Comparison of ENCODE assay signal across 14 cellular contexts in the genomic region with DNA sequence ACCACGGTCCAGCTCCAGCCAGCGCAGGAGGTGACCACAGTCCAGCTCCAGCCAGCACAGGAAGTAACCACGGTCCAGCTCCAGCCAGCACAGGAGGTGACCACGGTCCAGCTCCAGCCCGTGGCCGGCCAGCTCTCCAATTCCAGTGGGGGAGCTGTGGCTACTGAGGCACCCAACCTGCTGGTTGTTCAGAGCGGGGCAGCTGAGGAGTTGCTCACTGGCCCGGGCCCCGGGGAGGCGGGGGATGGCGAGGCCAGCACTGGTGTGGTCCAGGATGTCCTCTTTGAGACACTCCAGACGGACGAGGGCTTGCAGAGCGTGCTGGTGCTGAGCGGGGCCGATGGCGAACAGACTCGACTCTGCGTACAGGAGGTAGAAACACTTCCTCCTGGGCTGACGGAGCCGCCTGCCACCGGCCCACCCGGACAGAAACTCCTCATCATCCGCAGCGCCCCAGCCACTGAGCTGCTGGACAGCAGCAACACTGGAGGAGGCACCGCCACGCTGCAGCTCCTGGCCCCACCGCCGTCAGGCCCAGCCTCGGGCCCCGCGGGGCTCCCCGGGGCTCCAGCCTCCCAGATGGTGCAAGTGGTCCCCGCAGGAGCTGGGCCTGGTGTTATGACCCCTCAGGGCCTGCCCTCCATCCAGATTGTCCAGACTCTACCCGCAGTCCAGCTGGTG. TPM values are rescaled to one million over a fixed set of nuclear protein-coding genes. Genes with fewer than 3 reads are reported as not detected.
A peak's percentile ranks its signal among the peaks of the same experiment; 100 is the strongest.
DNase-seq lines count a peak whose midpoint lies in the region; ATAC-seq and TF ChIP-seq lines count a peak whose summit lies in the region.
"Had no signal": no experiment of that assay in that cellular context is flagged by ENCODE, and none has a peak within 500 bp of the region (broad histone marks: within the 10 kb centered on the region; RNA-seq: fewer than 3 reads in every experiment).

No MANE protein-coding gene starts in this region.

- in situ Hi-C loops in Panc1 (cut with HindIII; ENCODE audit: low pct_unique_long_range_greater_than_20kb, low sequenced_read_pairs) = no loop called here

- peaks cover 27% of the 10 kb centered on the region for H3K4me1 Mint-ChIP-seq in activated T-cell treated with anti-CD3 and anti-CD28 coated beads, Interleukin-2, amount 50 U/mL, for 4 hours (ENCODE audit: low read depth)
- peaks cover 28% of the 10 kb centered on the region for H3K4me1 Mint-ChIP-seq in activated T-cell treated with anti-CD3 and anti-CD28 coated beads, Interleukin-2, amount 50 U/mL, for 72 hours (ENCODE audit: low read depth)
- H3K4me1 Mint-ChIP-seq in stimulated activated effector memory CD8-positive, alpha-beta T cell treated with anti-CD3 and anti-CD28 coated beads, Interleukin-12 subunit alpha, Interleukin-12 subunit beta, amount 100 ng/mL, for 72 hours = peaks cover 38% of the 10 kb centered on the region

- H3K27me3 Mint-ChIP-seq in activated T-cell treated with anti-CD3 and anti-CD28 coated beads, Interleukin-2, amount 50 U/mL, for 4 hours (ENCODE audit: low read depth) = no peaks in the 10 kb centered on the region
- no peaks in the 10 kb centered on the region for H3K27me3 Mint-ChIP-seq in activated T-cell treated with anti-CD3 and anti-CD28 coated beads, Interleukin-2, amount 50 U/mL, for 72 hours (ENCODE audit: low read depth)

- no peaks in the 10 kb centered on the region for H4K20me1 ChIP-seq in hepatocyte (ENCODE audit: insufficient read depth, poor library complexity, severe bottlenecking)

- no peak for DNase-seq in activated T-cell treated with anti-CD3 and anti-CD28 coated beads, Interleukin-2, amount 50 U/mL, for 4 hours
- no peak for DNase-seq in activated T-cell treated with anti-CD3 and anti-CD28 coated beads, Interleukin-2, amount 50 U/mL, for 72 hours
- DNase-seq in Panc1 (ENCODE audit: low read depth, low spot score) (no peak), hepatocyte (ENCODE audit: low spot score) (no peak), NCI-H1930 (lab: John Stamatoyannopoulos, UW) (no peak)
- DNase-seq in stimulated activated effector memory CD8-positive, alpha-beta T cell treated with anti-CD3 and anti-CD28 coated beads, Interleukin-12 subunit alpha, Interleukin-12 subunit beta, amount 100 ng/mL, for 72 hours (ENCODE audit: low spot score in 2 of 2) = no peak
- DNase-seq: ACHN; activated naive CD4-positive, alpha-beta T cell treated with anti-CD3 and anti-CD28 coated beads, Interleukin-2, amount 50 U/mL, for 16 hours; cortex of kidney; SIG-M5 had no signal

- H3K36me3 Mint-ChIP-seq in activated T-cell treated with anti-CD3 and anti-CD28 coated beads, Interleukin-2, amount 50 U/mL, for 4 hours (ENCODE audit: insufficient read depth) = peaks cover 3% of the 10 kb centered on the region
- peaks cover 0 to 1% of the 10 kb centered on the region in 2 donors for H3K36me3 Mint-ChIP-seq in activated T-cell treated with anti-CD3 and anti-CD28 coated beads, Interleukin-2, amount 50 U/mL, for 72 hours (ENCODE audit: insufficient read depth in 2 of 2)
- H3K36me3 Mint-ChIP-seq in stimulated activated effector memory CD8-positive, alpha-beta T cell treated with anti-CD3 and anti-CD28 coated beads, Interleukin-12 subunit alpha, Interleukin-12 subunit beta, amount 100 ng/mL, for 72 hours = peaks cover 23% of the 10 kb centered on the region

- H3K4me2 ChIP-seq in hepatocyte = peak overlapping the region; percentile 94

- 93% methylated on average over 29 of the region's 35 CpGs for WGBS in hepatocyte (ENCODE audit: low lambda C conversion rate, missing lambda C conversion rate)

- H3K9me3 Mint-ChIP-seq in activated T-cell treated with anti-CD3 and anti-CD28 coated beads, Interleukin-2, amount 50 U/mL, for 4 hours = no peaks in the 10 kb centered on the region
- no peaks in the 10 kb centered on the region for H3K9me3 Mint-ChIP-seq in activated T-cell treated with anti-CD3 and anti-CD28 coated beads, Interleukin-2, amount 50 U/mL, for 72 hours
- no peaks in the 10 kb centered on the region for H3K9me3 Mint-ChIP-seq in stimulated activated effector memory CD8-positive, alpha-beta T cell treated with anti-CD3 and anti-CD28 coated beads, Interleukin-12 subunit alpha, Interleukin-12 subunit beta, amount 100 ng/mL, for 72 hours

- H3K79me2 ChIP-seq in hepatocyte = peaks cover 11% of the 10 kb centered on the region

- POLR2A ChIA-PET in Panc1 (lab: Charles Lee) = interaction anchor here (0.5 kb wide), 1 partner anchor 327 kb away, joined by 3 read pairs; no protein-coding TSS in a partner anchor

- no TSS peak for BruUV-seq in Panc1 (replicated peaks; lab: Mats Ljungman, UMichigan)

- H3K36me3 ChIP-seq in Panc1 (ENCODE audit: control insufficient read depth, insufficient read depth, low read length) (peaks cover 3% of the 10 kb centered on the region; the same call in 1 of the 2 replicates), hepatocyte (replicated peaks; ENCODE audit: insufficient read depth, low read depth) (no peaks in the 10 kb centered on the region)

- no peak overlapping the region for H2AFZ ChIP-seq in hepatocyte

- no peak overlapping the region for H3K27ac Mint-ChIP-seq in activated T-cell treated with anti-CD3 and anti-CD28 coated beads, Interleukin-2, amount 50 U/mL, for 72 hours
- no peak overlapping the region for H3K27ac Mint-ChIP-seq in stimulated activated effector memory CD8-positive, alpha-beta T cell treated with anti-CD3 and anti-CD28 coated beads, Interleukin-12 subunit alpha, Interleukin-12 subunit beta, amount 100 ng/mL, for 72 hours

- peaks cover 50% of the 10 kb centered on the region for H3K4me1 ChIP-seq in Panc1 (ENCODE audit: control insufficient read depth, insufficient read depth, low read length)
- peaks cover 30% of the 10 kb centered on the region for H3K4me1 ChIP-seq in hepatocyte (ENCODE audit: insufficient read depth)

- H3K4me3 ChIP-seq in Panc1 (ENCODE audit: low read depth in 2 of 2, low read length in 2 of 2) (no peak overlapping the region), hepatocyte (no peak overlapping the region)

- ATAC-seq in activated T-cell treated with anti-CD3 and anti-CD28 coated beads, Interleukin-2, amount 50 U/mL, for 4 hours = no peak
- ATAC-seq in activated T-cell treated with anti-CD3 and anti-CD28 coated beads, Interleukin-2, amount 50 U/mL, for 72 hours (replicated peaks in 1 of 2) = no peak
- ATAC-seq in Panc1 (no peak), HG03469 (IDR thresholded peaks at IDR 0.05; ENCODE audit: unreplicated experiment) (no peak), GM21723 (IDR thresholded peaks at IDR 0.05; ENCODE audit: unreplicated experiment) (no peak)
- no peak for ATAC-seq in stimulated activated effector memory CD8-positive, alpha-beta T cell treated with anti-CD3 and anti-CD28 coated beads, Interleukin-12 subunit alpha, Interleukin-12 subunit beta, amount 100 ng/mL, for 72 hours

- peak overlapping the region; percentile 94 for H3K27ac ChIP-seq in Panc1 (ENCODE audit: low read length)
- H3K27ac ChIP-seq in hepatocyte = no peak overlapping the region

- no peak for TF ChIP-seq CTCF in Panc1 (IDR thresholded peaks at IDR 0.05)
- TF ChIP-seq CTCF in hepatocyte (IDR thresholded peaks at IDR 0.05; ENCODE audit: poor library complexity) = no peak

- intact Hi-C loops in Panc1 (cut with micrococcal nuclease; ENCODE audit: unreplicated experiment) = no loop called here

- no peaks in the 10 kb centered on the region for H3K9me2 ChIP-seq in hepatocyte (replicated peaks; ENCODE audit: insufficient read depth)

- no peaks in the 10 kb centered on the region for H3K9me3 ChIP-seq in Panc1 (ENCODE audit: control insufficient read depth, insufficient read depth, low read depth, low read length)
- no peaks in the 10 kb centered on the region for H3K9me3 ChIP-seq in hepatocyte (ENCODE audit: low read depth)

- H3K27me3 ChIP-seq in Panc1 (ENCODE audit: control insufficient read depth, insufficient read depth, low read length) (no peaks in the 10 kb centered on the region), hepatocyte (no peaks in the 10 kb centered on the region)

- CTCF ChIA-PET in Panc1 (lab: Charles Lee) = interaction anchor here (0.7 kb wide), 1 partner anchor 868 kb away, joined by 3 read pairs; no protein-coding TSS in a partner anchor

- peak overlapping the region; percentile 79 for H3K4me3 Mint-ChIP-seq in activated T-cell treated with anti-CD3 and anti-CD28 coated beads, Interleukin-2, amount 50 U/mL, for 4 hours
- peak overlapping the region in 1 of 2 donors; percentile 78 for H3K4me3 Mint-ChIP-seq in activated T-cell treated with anti-CD3 and anti-CD28 coated beads, Interleukin-2, amount 50 U/mL, for 72 hours
- H3K4me3 Mint-ChIP-seq in stimulated activated effector memory CD8-positive, alpha-beta T cell treated with anti-CD3 and anti-CD28 coated beads, Interleukin-12 subunit alpha, Interleukin-12 subunit beta, amount 100 ng/mL, for 72 hours = peak overlapping the region; percentile 68

RNA-seq across cellular contexts. Expression of a gene that starts 1.2 kb away (rescaled TPM):
- total RNA-seq in activated T-cell treated with anti-CD3 and anti-CD28 coated beads, Interleukin-2, amount 50 U/mL, for 4 hours = 10 to 100 TPM; 16.0 to 23.4 (median 17.6) TPM
- 10 to 100 TPM; 19.2 to 20.5 TPM for total RNA-seq in activated T-cell treated with anti-CD3 and anti-CD28 coated beads, Interleukin-2, amount 50 U/mL, for 72 hours
- total RNA-seq in Panc1 (2021; ENCODE audit: unreplicated experiment) (93.1 TPM), hepatocyte (14.0 and 22.3 TPM in 2 replicates)
- polyA plus RNA-seq in Panc1 (2012; ENCODE audit: insufficient read length) = 138 TPM
- polyA plus RNA-seq in hepatocyte = 40.3 and 43.6 TPM in 2 replicates

RNA-seq across cellular contexts. Expression of a gene that starts 4.4 kb away (rescaled TPM):
- under 1 TPM; 0.29 to 0.66 (median 0.38) TPM for total RNA-seq in activated T-cell treated with anti-CD3 and anti-CD28 coated beads, Interleukin-2, amount 50 U/mL, for 4 hours
- total RNA-seq in activated T-cell treated with anti-CD3 and anti-CD28 coated beads, Interleukin-2, amount 50 U/mL, for 72 hours = 1 to 10 TPM; 1.2 to 1.7 TPM
- total RNA-seq in Panc1 (2021; ENCODE audit: unreplicated experiment) (13.0 TPM), hepatocyte (0.04 and 0.80 TPM in 2 replicates)
- polyA plus RNA-seq in Panc1 (2012; ENCODE audit: insufficient read length) = 12.3 TPM
- 3.2 and 5.1 TPM in 2 replicates for polyA plus RNA-seq in hepatocyte

RNA-seq across cellular contexts. Expression of a gene that starts 7.4 kb away (rescaled TPM):
- 10 to 100 TPM; 11.0 to 12.6 (median 12.1) TPM for total RNA-seq in activated T-cell treated with anti-CD3 and anti-CD28 coated beads, Interleukin-2, amount 50 U/mL, for 4 hours
- 1 to 10 TPM; 7.9 to 9.0 TPM for total RNA-seq in activated T-cell treated with anti-CD3 and anti-CD28 coated beads, Interleukin-2, amount 50 U/mL, for 72 hours
- total RNA-seq in Panc1 (2021; ENCODE audit: unreplicated experiment) = 21.7 TPM
- polyA plus RNA-seq in Panc1 (2012; ENCODE audit: insufficient read length) = 20.0 TPM
- 2.2 and 4.7 TPM in 2 replicates for total RNA-seq in hepatocyte
- polyA plus RNA-seq in hepatocyte = 1.0 and 1.2 TPM in 2 replicates

RNA-seq across cellular contexts. Expression of a gene that starts 19.3 kb away (rescaled TPM):
- not detected for total RNA-seq in activated T-cell treated with anti-CD3 and anti-CD28 coated beads, Interleukin-2, amount 50 U/mL, for 4 hours
- not detected for total RNA-seq in activated T-cell treated with anti-CD3 and anti-CD28 coated beads, Interleukin-2, amount 50 U/mL, for 72 hours
- total RNA-seq in Panc1 (2021; ENCODE audit: unreplicated experiment) (not detected), hepatocyte (not detected in 2 replicates)
- polyA plus RNA-seq in Panc1 (2012; ENCODE audit: insufficient read length) = not detected
- not detected in 2 replicates for polyA plus RNA-seq in hepatocyte
- total RNA-seq: lung, skeletal muscle tissue had no signal
- polyA plus RNA-seq: lung had no signal

RNA-seq across cellular contexts. Expression of a gene that starts 22.4 kb away (rescaled TPM):
- total RNA-seq in activated T-cell treated with anti-CD3 and anti-CD28 coated beads, Interleukin-2, amount 50 U/mL, for 4 hours = 10 to 100 TPM; 63.2 to 65.1 (median 64.5) TPM
- 10 to 100 TPM; 19.5 to 20.3 TPM for total RNA-seq in activated T-cell treated with anti-CD3 and anti-CD28 coated beads, Interleukin-2, amount 50 U/mL, for 72 hours
- total RNA-seq in Panc1 (2021; ENCODE audit: unreplicated experiment) = 150 TPM
- polyA plus RNA-seq in Panc1 (2012; ENCODE audit: insufficient read length) = 195 TPM
- 79.3 and 90.4 TPM in 2 replicates for total RNA-seq in hepatocyte
- polyA plus RNA-seq in hepatocyte = 64.2 and 72.2 TPM in 2 replicates
